ENCODE assay signal across 1 cellular context in the genomic region with DNA sequence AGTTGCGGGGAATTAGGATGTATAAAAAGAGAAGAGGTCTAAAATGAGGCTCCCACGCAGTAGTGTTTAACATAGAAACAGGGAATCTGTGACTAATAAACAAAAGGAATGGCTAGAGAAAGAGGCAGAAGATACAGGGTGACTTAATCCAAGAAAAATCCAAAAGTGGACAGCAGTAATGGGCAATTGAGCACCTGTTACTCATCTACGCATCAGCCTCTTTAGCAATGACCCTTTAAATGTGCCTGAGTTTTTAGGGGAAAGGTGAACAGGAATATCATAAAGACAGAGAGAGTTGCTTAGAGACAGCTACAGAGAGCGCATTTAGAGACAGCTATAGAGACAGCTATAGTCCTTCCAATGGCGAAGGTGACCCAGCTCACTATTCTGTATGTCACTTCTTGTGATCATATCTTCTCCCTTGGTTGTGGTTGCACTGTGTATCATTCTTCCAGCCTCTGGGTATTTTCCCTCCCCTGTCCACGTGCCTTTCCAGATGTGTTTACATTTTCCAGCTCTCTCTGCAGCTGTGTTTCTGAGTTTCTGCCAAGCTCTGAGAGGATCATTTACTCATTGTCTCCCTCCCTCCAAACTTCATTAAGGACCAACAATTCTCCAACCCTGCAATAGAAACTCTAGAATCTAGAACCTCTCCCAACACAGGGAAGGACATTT.
TF ChIP-seq lines count a peak whose summit lies in the region.

No MANE protein-coding gene starts in this region.

TF ChIP-seq in IMR-90, 13 proteins besides CTCF, POLR2A, EP300 and RAD21 (continued from another document):
- TF ChIP-seq, protein P1, sequence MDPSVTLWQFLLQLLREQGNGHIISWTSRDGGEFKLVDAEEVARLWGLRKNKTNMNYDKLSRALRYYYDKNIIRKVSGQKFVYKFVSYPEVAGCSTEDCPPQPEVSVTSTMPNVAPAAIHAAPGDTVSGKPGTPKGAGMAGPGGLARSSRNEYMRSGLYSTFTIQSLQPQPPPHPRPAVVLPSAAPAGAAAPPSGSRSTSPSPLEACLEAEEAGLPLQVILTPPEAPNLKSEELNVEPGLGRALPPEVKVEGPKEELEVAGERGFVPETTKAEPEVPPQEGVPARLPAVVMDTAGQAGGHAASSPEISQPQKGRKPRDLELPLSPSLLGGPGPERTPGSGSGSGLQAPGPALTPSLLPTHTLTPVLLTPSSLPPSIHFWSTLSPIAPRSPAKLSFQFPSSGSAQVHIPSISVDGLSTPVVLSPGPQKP (IDR thresholded peaks at IDR 0.05; ENCODE audit: borderline replicate concordance, low read depth, low read length), result no peak
- TF ChIP-seq RCOR1 (IDR thresholded peaks at IDR 0.05; ENCODE audit: insufficient replicate concordance, low read length), result peak; percentile 68
- peak; percentile 95 for TF ChIP-seq BHLHE40 (IDR thresholded peaks at IDR 0.05; ENCODE audit: low read depth, low read length)
- TF ChIP-seq MXI1 (IDR thresholded peaks at IDR 0.05; ENCODE audit: borderline replicate concordance, low read depth, low read length), result peak; percentile 14; the same call in 1 of the 2 replicates
- TF ChIP-seq MAZ (IDR thresholded peaks at IDR 0.05; ENCODE audit: borderline replicate concordance, low read depth, low read length), result peak; percentile 15; the same call in 1 of the 2 replicates
- TF ChIP-seq, protein P2, sequence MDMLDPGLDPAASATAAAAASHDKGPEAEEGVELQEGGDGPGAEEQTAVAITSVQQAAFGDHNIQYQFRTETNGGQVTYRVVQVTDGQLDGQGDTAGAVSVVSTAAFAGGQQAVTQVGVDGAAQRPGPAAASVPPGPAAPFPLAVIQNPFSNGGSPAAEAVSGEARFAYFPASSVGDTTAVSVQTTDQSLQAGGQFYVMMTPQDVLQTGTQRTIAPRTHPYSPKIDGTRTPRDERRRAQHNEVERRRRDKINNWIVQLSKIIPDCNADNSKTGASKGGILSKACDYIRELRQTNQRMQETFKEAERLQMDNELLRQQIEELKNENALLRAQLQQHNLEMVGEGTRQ (IDR thresholded peaks at IDR 0.05; ENCODE audit: low read depth, low read length), result peak; percentile 77
- TF ChIP-seq FOS (IDR thresholded peaks at IDR 0.05; ENCODE audit: low read depth, low read length), result peak; percentile 39; the same call in 1 of the 2 replicates
- no peak for TF ChIP-seq RFX5 (IDR thresholded peaks at IDR 0.05; ENCODE audit: low read depth, low read length)
- no peak for TF ChIP-seq SMC3 (IDR thresholded peaks at IDR 0.05; ENCODE audit: low read depth, low read length)
